20 cellular contexts compared by ENCODE assay signal in genomic region chr3:34207826-34208225, GRCh38.
DNase-seq lines count a peak whose midpoint lies in the region; ATAC-seq and TF ChIP-seq lines count a peak whose summit lies in the region.
"Had no signal": no experiment of that assay in that cellular context is flagged by ENCODE, and none has a peak within 500 bp of the region (broad histone marks: within the 10 kb centered on the region; RNA-seq: fewer than 3 reads in every experiment).

No MANE protein-coding gene starts in this region.

- peaks cover 4% of the 10 kb centered on the region for H3K4me1 ChIP-seq in suprapubic skin

- H3K27ac ChIP-seq in coronary artery (peak overlapping the region; percentile 40 to 80), suprapubic skin (no peak overlapping the region)
- H3K27ac ChIP-seq: GM23248, RWPE1 had no signal

- H3K9me3 ChIP-seq in suprapubic skin: no peaks in the 10 kb centered on the region

- peak; percentile 48 for TF ChIP-seq EP300 in suprapubic skin (IDR thresholded peaks at IDR 0.05)

- TF ChIP-seq CTCF in coronary artery (IDR thresholded peaks at IDR 0.05) (no peak), suprapubic skin (IDR thresholded peaks at IDR 0.05) (no peak)

- ATAC-seq in GM18868 (IDR thresholded peaks at IDR 0.05; ENCODE audit: unreplicated experiment) (no peak), GM21529 (IDR thresholded peaks at IDR 0.05; ENCODE audit: unreplicated experiment) (no peak)

- H3K4me3 ChIP-seq in coronary artery (no peak overlapping the region), suprapubic skin (no peak overlapping the region)
- H3K4me3 ChIP-seq: GM23248 had no signal

- DNase-seq in HS-27A (ENCODE audit: low read depth) (peak; percentile 76), coronary artery (ENCODE audit: low spot score) (no peak), lung microvascular endothelial cell (ENCODE audit: low read depth in 2 of 2) (peak; percentile 70 to 83), suprapubic skin (ENCODE audit: low spot score in 2 of 2) (no peak), SK-N-DZ (ENCODE audit: low spot score) (no peak), NCI-H510A (lab: John Stamatoyannopoulos, UW) (no peak)
- DNase-seq: activated CD4-positive, alpha-beta T cell treated with anti-CD3 and anti-CD28 coated beads, Interleukin-2, amount 50 U/mL, for 1 hour; activated CD8-positive, alpha-beta memory T cell treated with anti-CD3 and anti-CD28 coated beads, Interleukin-2, amount 50 U/mL, for 48 hours; activated effector memory CD4-positive, alpha-beta T cell treated with Interleukin-2 at 50 U/mL for 16 hours; GM23248; hippocampal formation; islet precursor cell; NCI-H1092; NCI-H2029; nephron progenitor cell; posterior cingulate gyrus; stimulated activated CD4-positive, alpha-beta T cell treated with anti-CD3 and anti-CD28 coated beads, Interleukin-4, amount 100 ng/mL, for 4 hours had no signal

- TF ChIP-seq POLR2A in suprapubic skin (IDR thresholded peaks at IDR 0.05): no peak

- no peaks in the 10 kb centered on the region for H3K27me3 ChIP-seq in suprapubic skin

- no peaks in the 10 kb centered on the region for H3K36me3 ChIP-seq in suprapubic skin

- WGBS in suprapubic skin: 43% methylated on average over 1 of the region's 1 CpG

Comparison
In these comparisons a context has a peak if more than half of its experiments do, and no peak if none do; other contexts are left out.
1. DNase-seq: peak in HS-27A (single experiment) and lung microvascular endothelial cell (2 of 2); none in coronary artery (single experiment), suprapubic skin (0 of 2), SK-N-DZ (single experiment) and NCI-H510A (single experiment).